21 cellular contexts compared by ENCODE assay signal in the genomic region with DNA sequence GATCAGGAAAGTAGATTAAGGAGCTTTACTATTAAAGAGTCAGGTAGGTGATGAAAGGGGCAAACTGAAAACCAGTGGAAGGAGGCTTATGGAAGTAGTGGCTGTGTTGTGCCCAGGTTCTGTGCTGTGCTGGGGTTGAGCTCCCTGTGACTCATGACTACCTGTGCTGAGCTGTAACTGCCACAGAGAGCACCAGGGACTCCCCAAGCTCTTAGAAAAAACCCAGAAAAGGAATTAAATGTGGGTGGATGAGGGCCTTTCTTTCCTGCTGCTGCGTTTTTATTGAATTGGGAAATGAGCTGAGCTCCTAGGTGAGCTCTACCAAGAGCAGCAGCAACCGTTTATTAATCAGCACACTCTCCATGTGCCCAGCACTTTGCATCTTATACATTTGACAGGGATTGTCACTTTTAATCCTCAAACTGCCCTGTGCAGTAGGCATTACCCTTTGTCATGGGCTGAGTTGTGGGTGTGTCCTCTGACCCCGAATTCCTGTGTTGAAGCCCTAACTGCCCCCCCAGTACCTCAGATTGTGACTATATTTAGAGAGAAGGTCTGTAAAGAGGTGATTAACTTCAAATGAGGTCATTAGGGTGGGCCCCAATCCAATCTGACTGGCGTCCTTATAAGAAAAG.
A peak's percentile ranks its signal among the peaks of the same experiment; 100 is the strongest.
DNase-seq lines count a peak whose midpoint lies in the region; ATAC-seq and TF ChIP-seq lines count a peak whose summit lies in the region.
"Had no signal": no experiment of that assay in that cellular context is flagged by ENCODE, and none has a peak within 500 bp of the region (broad histone marks: within the 10 kb centered on the region; RNA-seq: fewer than 3 reads in every experiment).

No MANE protein-coding gene starts in this region.

- DNase-seq in activated CD4-positive, alpha-beta T cell treated with anti-CD3 and anti-CD28 coated beads, Interleukin-2, amount 50 U/mL, for 48 hours: peak; percentile 13 to 29
- DNase-seq in activated CD4-positive, alpha-beta T cell treated with anti-CD3 and anti-CD28 coated beads for 4 hours: no peak
- DNase-seq in erythroblast (lab: John Stamatoyannopoulos, UW) (peak; percentile 56 to 72), Kasumi-1 (lab: John Stamatoyannopoulos, UW) (no peak), ecto neural progenitor cell (ENCODE audit: low spot score) (no peak)
- DNase-seq: ACHN, activated gamma-delta T cell treated with Interleukin-2 at 50 U/mL for 16 hours, C1 segment of cervical spinal cord, Calu3, heart right ventricle, midbrain, natural killer cell, NCI-H146, NCI-H2171, NCI-H69, ovary, T-helper 17 cell had no signal

- no peak for TF ChIP-seq POLR2A in erythroblast (IDR thresholded peaks at IDR 0.05; ENCODE audit: low read length)

- ATAC-seq in GM19351 (IDR thresholded peaks at IDR 0.05; ENCODE audit: unreplicated experiment) (peak; percentile 26), HG02884 (IDR thresholded peaks at IDR 0.05; ENCODE audit: unreplicated experiment) (peak; percentile 32), HG02840 (IDR thresholded peaks at IDR 0.05; ENCODE audit: low FRiP score, unreplicated experiment) (no peak)
- ATAC-seq: K562, natural killer cell, T-helper 17 cell had no signal

Comparison
In these comparisons a context has a peak if more than half of its experiments do, and no peak if none do; other contexts are left out.
1. DNase-seq: peak in activated CD4-positive, alpha-beta T cell treated with anti-CD3 and anti-CD28 coated beads, Interleukin-2, amount 50 U/mL, for 48 hours (2 of 2) and erythroblast (2 of 2); none in activated CD4-positive, alpha-beta T cell treated with anti-CD3 and anti-CD28 coated beads for 4 hours (0 of 2), Kasumi-1 (0 of 2) and ecto neural progenitor cell (single experiment).